Comparison of ENCODE assay signal across 1 cellular context in the genomic region with DNA sequence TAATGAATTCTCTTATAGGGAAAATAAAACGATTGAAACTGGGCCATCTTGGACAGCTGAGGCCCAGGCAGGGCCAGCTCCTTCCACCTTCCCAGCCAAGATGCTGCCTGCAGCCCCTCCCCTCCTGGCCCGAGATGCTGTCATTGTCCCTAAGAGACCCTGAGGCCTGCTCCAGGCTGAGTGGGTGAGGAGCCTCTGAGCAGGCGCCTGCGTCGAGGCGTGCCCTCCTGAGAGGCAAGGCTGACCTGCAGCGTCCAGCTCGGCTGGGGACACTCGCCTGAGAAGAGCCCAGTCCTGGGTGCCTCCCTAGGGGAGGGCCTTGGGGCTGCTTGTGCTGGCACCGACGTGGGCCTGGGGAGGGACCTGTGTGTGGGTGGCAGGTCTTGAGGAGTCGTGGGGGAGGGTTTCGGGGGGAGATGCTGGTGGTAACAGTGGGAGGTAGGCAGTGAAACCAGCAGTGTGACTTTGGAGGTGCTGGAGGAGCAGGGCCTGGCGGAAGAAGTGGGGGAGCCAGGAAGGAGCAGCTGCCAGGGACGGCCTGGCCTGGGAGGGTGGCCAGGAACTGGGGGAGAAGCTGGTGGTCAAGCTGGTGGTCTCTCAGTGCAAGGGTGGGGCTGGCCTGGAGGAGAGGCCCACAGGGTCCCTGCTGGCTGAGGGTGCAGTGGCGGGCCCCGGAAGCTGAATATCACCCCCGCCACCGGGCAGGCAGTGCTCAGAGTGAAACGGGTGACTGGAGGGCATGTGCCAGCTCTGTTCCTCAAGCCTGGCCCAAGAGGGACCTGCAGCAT.
A peak's percentile ranks its signal among the peaks of the same experiment; 100 is the strongest.
TF ChIP-seq lines count a peak whose summit lies in the region.

No MANE protein-coding gene starts in this region.

TF ChIP-seq in HepG2, 621 proteins besides CTCF, POLR2A, EP300 and RAD21 (continued from another document):
- TF ChIP-seq, protein P1, sequence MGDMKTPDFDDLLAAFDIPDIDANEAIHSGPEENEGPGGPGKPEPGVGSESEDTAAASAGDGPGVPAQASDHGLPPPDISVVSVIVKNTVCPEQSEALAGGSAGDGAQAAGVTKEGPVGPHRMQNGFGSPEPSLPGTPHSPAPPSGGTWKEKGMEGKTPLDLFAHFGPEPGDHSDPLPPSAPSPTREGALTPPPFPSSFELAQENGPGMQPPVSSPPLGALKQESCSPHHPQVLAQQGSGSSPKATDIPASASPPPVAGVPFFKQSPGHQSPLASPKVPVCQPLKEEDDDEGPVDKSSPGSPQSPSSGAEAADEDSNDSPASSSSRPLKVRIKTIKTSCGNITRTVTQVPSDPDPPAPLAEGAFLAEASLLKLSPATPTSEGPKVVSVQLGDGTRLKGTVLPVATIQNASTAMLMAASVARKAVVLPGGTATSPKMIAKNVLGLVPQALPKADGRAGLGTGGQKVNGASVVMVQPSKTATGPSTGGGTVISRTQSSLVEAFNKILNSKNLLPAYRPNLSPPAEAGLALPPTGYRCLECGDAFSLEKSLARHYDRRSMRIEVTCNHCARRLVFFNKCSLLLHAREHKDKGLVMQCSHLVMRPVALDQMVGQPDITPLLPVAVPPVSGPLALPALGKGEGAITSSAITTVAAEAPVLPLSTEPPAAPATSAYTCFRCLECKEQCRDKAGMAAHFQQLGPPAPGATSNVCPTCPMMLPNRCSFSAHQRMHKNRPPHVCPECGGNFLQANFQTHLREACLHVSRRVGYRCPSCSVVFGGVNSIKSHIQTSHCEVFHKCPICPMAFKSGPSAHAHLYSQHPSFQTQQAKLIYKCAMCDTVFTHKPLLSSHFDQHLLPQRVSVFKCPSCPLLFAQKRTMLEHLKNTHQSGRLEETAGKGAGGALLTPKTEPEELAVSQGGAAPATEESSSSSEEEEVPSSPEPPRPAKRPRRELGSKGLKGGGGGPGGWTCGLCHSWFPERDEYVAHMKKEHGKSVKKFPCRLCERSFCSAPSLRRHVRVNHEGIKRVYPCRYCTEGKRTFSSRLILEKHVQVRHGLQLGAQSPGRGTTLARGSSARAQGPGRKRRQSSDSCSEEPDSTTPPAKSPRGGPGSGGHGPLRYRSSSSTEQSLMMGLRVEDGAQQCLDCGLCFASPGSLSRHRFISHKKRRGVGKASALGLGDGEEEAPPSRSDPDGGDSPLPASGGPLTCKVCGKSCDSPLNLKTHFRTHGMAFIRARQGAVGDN (CRISPR knock-in tag; IDR thresholded peaks at IDR 0.05): 0 out of 2 replicates have a peak, but pooled peaks have one; percentile 1
- TF ChIP-seq CCDC6 (CRISPR knock-in tag; IDR thresholded peaks at IDR 0.05) (no peak), ZNF414 (CRISPR knock-in tag; IDR thresholded peaks at IDR 0.05) (no peak)
